Comparison of ENCODE assay signal across 1 cellular context in genomic region chr4:114264452-114264851, GRCh38.
TF ChIP-seq lines count a peak whose summit lies in the region.

No MANE protein-coding gene starts in this region.

TF ChIP-seq in HCT116, 20 proteins besides CTCF, POLR2A, EP300 and RAD21 (continued from another document):
- TF ChIP-seq, protein P1, sequence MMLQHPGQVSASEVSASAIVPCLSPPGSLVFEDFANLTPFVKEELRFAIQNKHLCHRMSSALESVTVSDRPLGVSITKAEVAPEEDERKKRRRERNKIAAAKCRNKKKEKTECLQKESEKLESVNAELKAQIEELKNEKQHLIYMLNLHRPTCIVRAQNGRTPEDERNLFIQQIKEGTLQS (IDR thresholded peaks at IDR 0.05), result no peak
- TF ChIP-seq ZFX (IDR thresholded peaks at IDR 0.05), result no peak
- TF ChIP-seq EZH2 (IDR thresholded peaks at IDR 0.05), result no peak
- TF ChIP-seq, protein P2, sequence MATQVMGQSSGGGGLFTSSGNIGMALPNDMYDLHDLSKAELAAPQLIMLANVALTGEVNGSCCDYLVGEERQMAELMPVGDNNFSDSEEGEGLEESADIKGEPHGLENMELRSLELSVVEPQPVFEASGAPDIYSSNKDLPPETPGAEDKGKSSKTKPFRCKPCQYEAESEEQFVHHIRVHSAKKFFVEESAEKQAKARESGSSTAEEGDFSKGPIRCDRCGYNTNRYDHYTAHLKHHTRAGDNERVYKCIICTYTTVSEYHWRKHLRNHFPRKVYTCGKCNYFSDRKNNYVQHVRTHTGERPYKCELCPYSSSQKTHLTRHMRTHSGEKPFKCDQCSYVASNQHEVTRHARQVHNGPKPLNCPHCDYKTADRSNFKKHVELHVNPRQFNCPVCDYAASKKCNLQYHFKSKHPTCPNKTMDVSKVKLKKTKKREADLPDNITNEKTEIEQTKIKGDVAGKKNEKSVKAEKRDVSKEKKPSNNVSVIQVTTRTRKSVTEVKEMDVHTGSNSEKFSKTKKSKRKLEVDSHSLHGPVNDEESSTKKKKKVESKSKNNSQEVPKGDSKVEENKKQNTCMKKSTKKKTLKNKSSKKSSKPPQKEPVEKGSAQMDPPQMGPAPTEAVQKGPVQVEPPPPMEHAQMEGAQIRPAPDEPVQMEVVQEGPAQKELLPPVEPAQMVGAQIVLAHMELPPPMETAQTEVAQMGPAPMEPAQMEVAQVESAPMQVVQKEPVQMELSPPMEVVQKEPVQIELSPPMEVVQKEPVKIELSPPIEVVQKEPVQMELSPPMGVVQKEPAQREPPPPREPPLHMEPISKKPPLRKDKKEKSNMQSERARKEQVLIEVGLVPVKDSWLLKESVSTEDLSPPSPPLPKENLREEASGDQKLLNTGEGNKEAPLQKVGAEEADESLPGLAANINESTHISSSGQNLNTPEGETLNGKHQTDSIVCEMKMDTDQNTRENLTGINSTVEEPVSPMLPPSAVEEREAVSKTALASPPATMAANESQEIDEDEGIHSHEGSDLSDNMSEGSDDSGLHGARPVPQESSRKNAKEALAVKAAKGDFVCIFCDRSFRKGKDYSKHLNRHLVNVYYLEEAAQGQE (IDR thresholded peaks at IDR 0.05; ENCODE audit: low read depth), result no peak
- TF ChIP-seq, protein P3, sequence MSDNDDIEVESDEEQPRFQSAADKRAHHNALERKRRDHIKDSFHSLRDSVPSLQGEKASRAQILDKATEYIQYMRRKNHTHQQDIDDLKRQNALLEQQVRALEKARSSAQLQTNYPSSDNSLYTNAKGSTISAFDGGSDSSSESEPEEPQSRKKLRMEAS (IDR thresholded peaks at IDR 0.05), result no peak
- no peak for TF ChIP-seq JUND (IDR thresholded peaks at IDR 0.05)
- no peak for TF ChIP-seq FOSL1 (IDR thresholded peaks at IDR 0.05; ENCODE audit: low read depth)
- no peak for TF ChIP-seq SRF (IDR thresholded peaks at IDR 0.05; ENCODE audit: low read depth)
- TF ChIP-seq ZNF274 (IDR thresholded peaks at IDR 0.05; ENCODE audit: low read depth, low read length), result no peak
